In genomic region chr14:61430066-61430757, GRCh38 we compare ENCODE assay signal across 16 cellular contexts.
DNase-seq lines count a peak whose midpoint lies in the region; ATAC-seq and TF ChIP-seq lines count a peak whose summit lies in the region.
"Had no signal": no experiment of that assay in that cellular context is flagged by ENCODE, and none has a peak within 500 bp of the region (broad histone marks: within the 10 kb centered on the region; RNA-seq: fewer than 3 reads in every experiment).

No MANE protein-coding gene starts in this region.

- 87% methylated on average over 2 of the region's 2 CpGs; no CpG with 5 or more reads in 1 of the 2 experiments for WGBS in endodermal cell (ENCODE audit: insufficient coverage in 1 of 2, insufficient read length in 1 of 2), 2 experiments

- intact Hi-C loops in CD8-positive, alpha-beta T cell (cut with DNase I, micrococcal nuclease): loop anchor here in 1 of 2 experiments (1.0 to 2.0 kb wide), 2 partner anchors 8 to 13 kb away; no protein-coding TSS in a partner anchor

- H3K27me3 ChIP-seq in CD8-positive, alpha-beta T cell (ENCODE audit: insufficient read depth, low read length): no peaks in the 10 kb centered on the region
- H3K27me3 ChIP-seq in endodermal cell (ENCODE audit: control insufficient read depth, insufficient read depth, low read length, poor library complexity, severe bottlenecking): no peaks in the 10 kb centered on the region
- H3K27me3 ChIP-seq: cardiac muscle cell, gastrocnemius medialis, right atrium auricular region, transverse colon had no signal

- no peak overlapping the region for H3K4me3 ChIP-seq in CD8-positive, alpha-beta T cell (ENCODE audit: low read depth, low read length)
- H3K4me3 ChIP-seq in endodermal cell (ENCODE audit: low read length): no peak overlapping the region
- H3K4me3 ChIP-seq: cardiac muscle cell, gastrocnemius medialis, K562, right atrium auricular region, SK-N-MC, transverse colon had no signal

- peaks cover 2% of the 10 kb centered on the region for H3K9me3 Mint-ChIP-seq in CD8-positive, alpha-beta T cell
- H3K9me3 Mint-ChIP-seq in endodermal cell: peaks cover 23% of the 10 kb centered on the region

- peaks cover 46% of the 10 kb centered on the region for H3K36me3 Mint-ChIP-seq in CD8-positive, alpha-beta T cell
- H3K36me3 Mint-ChIP-seq in endodermal cell (ENCODE audit: low read depth): peaks cover 6% of the 10 kb centered on the region

- H3K36me3 ChIP-seq in CD8-positive, alpha-beta T cell (ENCODE audit: insufficient read depth, low read length): no peaks in the 10 kb centered on the region
- no peaks in the 10 kb centered on the region for H3K36me3 ChIP-seq in endodermal cell (ENCODE audit: control insufficient read depth, insufficient read depth, low read length)
- H3K36me3 ChIP-seq: cardiac muscle cell, gastrocnemius medialis, right atrium auricular region, transverse colon had no signal

- no peak overlapping the region for H3K27ac ChIP-seq in CD8-positive, alpha-beta T cell (ENCODE audit: low read depth, low read length)
- H3K27ac ChIP-seq in endodermal cell (ENCODE audit: low read depth, low read length): no peak overlapping the region
- no peak overlapping the region for H3K27ac ChIP-seq in caudate nucleus (ENCODE audit: low read depth, low read length)
- H3K27ac ChIP-seq: gastrocnemius medialis, right atrium auricular region, SK-N-MC, transverse colon had no signal

- no peaks in the 10 kb centered on the region for H3K27me3 Mint-ChIP-seq in CD8-positive, alpha-beta T cell (ENCODE audit: low read depth)
- no peaks in the 10 kb centered on the region for H3K27me3 Mint-ChIP-seq in endodermal cell (ENCODE audit: insufficient read depth)

- no peak for TF ChIP-seq CTCF in CD8-positive, alpha-beta T cell (IDR thresholded peaks at IDR 0.05)
- no peak for TF ChIP-seq CTCF in endodermal cell (conservative IDR thresholded peaks at IDR 0.05)

- peak overlapping the region; percentile 74 for H3K27ac Mint-ChIP-seq in CD8-positive, alpha-beta T cell
- H3K27ac Mint-ChIP-seq in endodermal cell: no peak overlapping the region
- H3K27ac Mint-ChIP-seq: CD14-positive monocyte, H9 had no signal

- CTCF ChIA-PET in CD8-positive, alpha-beta T cell (lab: Charles Lee): interaction anchor here (1.7 kb wide), 1 partner anchor 9 kb away, joined by 7 read pairs; no protein-coding TSS in a partner anchor

- ATAC-seq in CD8-positive, alpha-beta T cell: no peak
- ATAC-seq in GM21825 (IDR thresholded peaks at IDR 0.05; ENCODE audit: unreplicated experiment) (no peak), HG02870 (IDR thresholded peaks at IDR 0.05; ENCODE audit: unreplicated experiment) (no peak)
- ATAC-seq: gastrocnemius medialis, K562 had no signal

- peak in 1 of 7 experiments; percentile 34 for DNase-seq in CD8-positive, alpha-beta T cell
- peak; percentile 55 for DNase-seq in DMS153 (lab: John Stamatoyannopoulos, UW)
- peak; percentile 80 for DNase-seq in NCI-H526 treated with DMSO at 0.1 percent for 48 hours (lab: John Stamatoyannopoulos, UW)
- peak; percentile 27 for DNase-seq in endodermal cell
- DNase-seq in caudate nucleus (lab: John Stamatoyannopoulos, UW): no peak
- DNase-seq: gastrocnemius medialis, H9, mammary epithelial cell, transverse colon had no signal

- POLR2A ChIA-PET in CD8-positive, alpha-beta T cell (lab: Charles Lee): interaction anchor here (1.6 kb wide), 1 partner anchor 24 kb away, joined by 6 read pairs; no protein-coding TSS in a partner anchor

- peaks cover 89% of the 10 kb centered on the region for H3K4me1 ChIP-seq in CD8-positive, alpha-beta T cell (ENCODE audit: insufficient read depth, low read length)
- peaks cover 3% of the 10 kb centered on the region for H3K4me1 ChIP-seq in endodermal cell (ENCODE audit: control insufficient read depth, insufficient read depth, low read length)
- H3K4me1 ChIP-seq: transverse colon had no signal

- peaks cover 93% of the 10 kb centered on the region for H3K4me1 Mint-ChIP-seq in CD8-positive, alpha-beta T cell (ENCODE audit: low read depth)
- H3K4me1 Mint-ChIP-seq in endodermal cell: peaks cover 14% of the 10 kb centered on the region

- H3K9me3 ChIP-seq in CD8-positive, alpha-beta T cell (ENCODE audit: low read length): no peaks in the 10 kb centered on the region
- peaks cover 29% of the 10 kb centered on the region for H3K9me3 ChIP-seq in endodermal cell (ENCODE audit: control insufficient read depth, low read length)
- H3K9me3 ChIP-seq: gastrocnemius medialis, right atrium auricular region, transverse colon had no signal

- no peak overlapping the region for H3K9ac ChIP-seq in endodermal cell (ENCODE audit: extremely low read depth, low read length, poor library complexity, severe bottlenecking)

- no peak overlapping the region for H3K4me3 Mint-ChIP-seq in CD8-positive, alpha-beta T cell
- H3K4me3 Mint-ChIP-seq in endodermal cell: no peak overlapping the region
- H3K4me3 Mint-ChIP-seq: H9 had no signal

Comparison
In these comparisons a context has a peak if more than half of its experiments do, and no peak if none do; other contexts are left out.
1. DNase-seq: peak in DMS153 (single experiment), NCI-H526 treated with DMSO at 0.1 percent for 48 hours (single experiment) and endodermal cell (single experiment); none in caudate nucleus (0 of 61).